Comparison of ENCODE assay signal across 26 cellular contexts in the genomic region with DNA sequence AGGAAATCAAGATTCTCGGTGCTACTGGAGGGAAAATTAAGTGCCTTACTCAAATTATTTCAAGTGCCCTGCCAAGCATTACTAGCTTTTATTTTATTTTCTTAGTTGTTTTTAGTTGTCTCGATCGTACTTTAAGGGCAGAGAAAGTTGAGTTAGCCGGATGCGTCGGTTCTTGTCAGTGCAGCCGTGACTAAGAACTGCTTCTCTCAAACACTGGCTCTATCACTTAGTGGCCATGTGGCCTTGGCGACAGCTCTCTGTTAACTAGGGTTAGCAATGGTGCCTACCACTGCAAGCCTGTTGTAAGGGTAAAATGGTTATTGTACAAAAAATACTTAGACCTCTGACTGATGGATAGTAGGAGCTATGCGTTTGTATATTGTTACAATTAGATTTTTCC.
"Had no signal": no experiment of that assay in that cellular context is flagged by ENCODE, and none has a peak within 500 bp of the region (broad histone marks: within the 10 kb centered on the region; RNA-seq: fewer than 3 reads in every experiment).

No MANE protein-coding gene starts in this region.

- H3K9me3 ChIP-seq: gastrocnemius medialis had no signal

- H3K36me3 Mint-ChIP-seq: activated CD4-positive, alpha-beta memory T cell treated with anti-CD3 and anti-CD28 coated beads for 36 hours; activated naive CD8-positive, alpha-beta T cell had no signal

- DNase-seq: activated CD4-positive, alpha-beta memory T cell treated with anti-CD3 and anti-CD28 coated beads for 36 hours; activated CD4-positive, alpha-beta T cell treated with anti-CD3 and anti-CD28 coated beads for 36 hours; activated CD4-positive, alpha-beta T cell treated with anti-CD3 and anti-CD28 coated beads, Interleukin-2, amount 10 ng/mL, durations not matched to agents 24 days and 14 days; activated CD4-positive, CD25-positive, alpha-beta regulatory T cell; activated CD4-positive, CD25-positive, alpha-beta regulatory T cell treated with anti-CD3 and anti-CD28 coated beads, Interleukin-2, amount 50 U/mL, for 72 hours; activated CD8-positive, alpha-beta memory T cell treated with anti-CD3 and anti-CD28 coated beads for 24 hours; activated effector memory CD4-positive, alpha-beta T cell treated with Interleukin-2 at 50 U/mL for 16 hours; activated gamma-delta T cell treated with Interleukin-2 at 50 U/mL for 16 hours; activated naive CD4-positive, alpha-beta T cell treated with anti-CD3 and anti-CD28 coated beads, Interleukin-2, amount 50 U/mL, for 16 hours; activated naive CD4-positive, alpha-beta T cell treated with Interleukin-2 at 50 U/mL for 16 hours; activated T-cell treated with anti-CD3 and anti-CD28 coated beads, Interleukin-2, amount 50 U/mL, for 4 hours; amniotic stem cell; brain microvascular endothelial cell; caudate nucleus; cortex of kidney; dermis blood vessel endothelial cell; effector CD4-positive, alpha-beta T cell; effector memory CD8-positive, alpha-beta T cell; gastrocnemius medialis; glutamatergic neuron; heart left ventricle; T-helper 2 cell had no signal

- H3K36me3 ChIP-seq: brain microvascular endothelial cell, esophagus muscularis mucosa, gastrocnemius medialis, heart left ventricle had no signal

- ATAC-seq: activated CD4-positive, alpha-beta T cell treated with anti-CD3 and anti-CD28 coated beads for 36 hours; activated T-cell treated with anti-CD3 and anti-CD28 coated beads, Interleukin-2, amount 50 U/mL, for 4 hours; activated T-helper 17 cell treated with anti-CD3 and anti-CD28 coated beads, Interleukin-2, amount 50 U/mL, for 72 hours; effector memory CD8-positive, alpha-beta T cell; foreskin keratinocyte; gastrocnemius medialis; heart left ventricle had no signal

- H3K27me3 Mint-ChIP-seq: activated CD4-positive, alpha-beta memory T cell treated with anti-CD3 and anti-CD28 coated beads for 36 hours; activated CD4-positive, alpha-beta T cell treated with anti-CD3 and anti-CD28 coated beads for 36 hours; activated naive CD8-positive, alpha-beta T cell had no signal

- H3K4me1 Mint-ChIP-seq: activated CD4-positive, alpha-beta T cell treated with anti-CD3 and anti-CD28 coated beads for 36 hours; activated CD4-positive, alpha-beta T cell treated with anti-CD3 and anti-CD28 coated beads, Interleukin-2, amount 10 ng/mL, durations not matched to agents 24 days and 14 days; activated T-helper 17 cell treated with anti-CD3 and anti-CD28 coated beads, Interleukin-2, amount 50 U/mL, for 72 hours had no signal

- H3K4me3 Mint-ChIP-seq: activated CD4-positive, alpha-beta memory T cell treated with anti-CD3 and anti-CD28 coated beads for 36 hours; activated CD4-positive, alpha-beta T cell treated with anti-CD3 and anti-CD28 coated beads for 36 hours; activated CD4-positive, alpha-beta T cell treated with anti-CD3 and anti-CD28 coated beads, Interleukin-2, amount 10 ng/mL, durations not matched to agents 24 days and 14 days; activated naive CD8-positive, alpha-beta T cell; activated T-cell treated with anti-CD3 and anti-CD28 coated beads, Interleukin-2, amount 50 U/mL, for 4 hours; activated T-helper 17 cell treated with anti-CD3 and anti-CD28 coated beads, Interleukin-2, amount 50 U/mL, for 72 hours; effector memory CD8-positive, alpha-beta T cell had no signal

- H3K4me3 ChIP-seq: esophagus muscularis mucosa, gastrocnemius medialis, heart left ventricle had no signal

- H3K27ac ChIP-seq: brain microvascular endothelial cell, esophagus muscularis mucosa, foreskin keratinocyte, gastrocnemius medialis, heart left ventricle had no signal

- H3K9me3 Mint-ChIP-seq: activated CD4-positive, alpha-beta memory T cell treated with anti-CD3 and anti-CD28 coated beads for 36 hours; activated CD4-positive, alpha-beta T cell treated with anti-CD3 and anti-CD28 coated beads, Interleukin-2, amount 10 ng/mL, durations not matched to agents 24 days and 14 days; activated T-cell treated with anti-CD3 and anti-CD28 coated beads, Interleukin-2, amount 50 U/mL, for 4 hours; activated T-helper 17 cell treated with anti-CD3 and anti-CD28 coated beads, Interleukin-2, amount 50 U/mL, for 72 hours; effector memory CD8-positive, alpha-beta T cell had no signal

- H3K27me3 ChIP-seq: brain microvascular endothelial cell, gastrocnemius medialis had no signal

- H3K4me1 ChIP-seq: esophagus muscularis mucosa, foreskin keratinocyte, gastrocnemius medialis, heart left ventricle had no signal

- H3K27ac Mint-ChIP-seq: activated CD4-positive, alpha-beta memory T cell treated with anti-CD3 and anti-CD28 coated beads for 36 hours; activated CD4-positive, alpha-beta T cell treated with anti-CD3 and anti-CD28 coated beads for 36 hours; activated CD4-positive, alpha-beta T cell treated with anti-CD3 and anti-CD28 coated beads, Interleukin-2, amount 10 ng/mL, durations not matched to agents 24 days and 14 days; activated naive CD8-positive, alpha-beta T cell; activated T-helper 17 cell treated with anti-CD3 and anti-CD28 coated beads, Interleukin-2, amount 50 U/mL, for 72 hours; effector memory CD8-positive, alpha-beta T cell had no signal
